In the genomic region with DNA sequence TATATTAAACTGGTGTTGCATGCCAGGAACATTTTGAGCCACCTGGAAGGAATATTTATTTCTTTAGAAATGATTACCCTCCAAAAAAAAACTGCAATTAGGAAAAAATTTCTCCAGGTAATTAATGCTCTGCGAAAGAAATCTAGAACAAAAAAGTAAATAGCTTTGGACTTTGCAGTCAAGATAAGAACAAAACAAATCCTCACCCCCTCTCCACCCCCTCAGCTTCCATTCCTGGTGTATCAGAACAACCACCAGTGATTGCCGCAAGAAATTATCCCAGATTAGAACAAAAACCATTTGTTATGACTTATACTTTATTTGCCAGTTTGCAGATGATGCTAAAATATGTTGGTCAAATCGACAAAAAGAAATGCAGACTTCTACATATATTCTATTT, we compare ENCODE assay signal across 1 cellular context.
TF ChIP-seq lines count a peak whose summit lies in the region.

No MANE protein-coding gene starts in this region.

TF ChIP-seq in K562, 482 proteins besides CTCF, POLR2A, EP300 and RAD21 (continued from another document):
- TF ChIP-seq, protein P1, sequence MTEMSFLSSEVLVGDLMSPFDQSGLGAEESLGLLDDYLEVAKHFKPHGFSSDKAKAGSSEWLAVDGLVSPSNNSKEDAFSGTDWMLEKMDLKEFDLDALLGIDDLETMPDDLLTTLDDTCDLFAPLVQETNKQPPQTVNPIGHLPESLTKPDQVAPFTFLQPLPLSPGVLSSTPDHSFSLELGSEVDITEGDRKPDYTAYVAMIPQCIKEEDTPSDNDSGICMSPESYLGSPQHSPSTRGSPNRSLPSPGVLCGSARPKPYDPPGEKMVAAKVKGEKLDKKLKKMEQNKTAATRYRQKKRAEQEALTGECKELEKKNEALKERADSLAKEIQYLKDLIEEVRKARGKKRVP (CRISPR knock-in tag; IDR thresholded peaks at IDR 0.05), result no peak
- TF ChIP-seq ZNF79 (CRISPR knock-in tag; IDR thresholded peaks at IDR 0.05; ENCODE audit: low read depth), result no peak
- TF ChIP-seq, protein P2, sequence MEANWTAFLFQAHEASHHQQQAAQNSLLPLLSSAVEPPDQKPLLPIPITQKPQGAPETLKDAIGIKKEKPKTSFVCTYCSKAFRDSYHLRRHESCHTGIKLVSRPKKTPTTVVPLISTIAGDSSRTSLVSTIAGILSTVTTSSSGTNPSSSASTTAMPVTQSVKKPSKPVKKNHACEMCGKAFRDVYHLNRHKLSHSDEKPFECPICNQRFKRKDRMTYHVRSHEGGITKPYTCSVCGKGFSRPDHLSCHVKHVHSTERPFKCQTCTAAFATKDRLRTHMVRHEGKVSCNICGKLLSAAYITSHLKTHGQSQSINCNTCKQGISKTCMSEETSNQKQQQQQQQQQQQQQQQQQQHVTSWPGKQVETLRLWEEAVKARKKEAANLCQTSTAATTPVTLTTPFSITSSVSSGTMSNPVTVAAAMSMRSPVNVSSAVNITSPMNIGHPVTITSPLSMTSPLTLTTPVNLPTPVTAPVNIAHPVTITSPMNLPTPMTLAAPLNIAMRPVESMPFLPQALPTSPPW (CRISPR knock-in tag; IDR thresholded peaks at IDR 0.05), result no peak
- TF ChIP-seq, protein P3, sequence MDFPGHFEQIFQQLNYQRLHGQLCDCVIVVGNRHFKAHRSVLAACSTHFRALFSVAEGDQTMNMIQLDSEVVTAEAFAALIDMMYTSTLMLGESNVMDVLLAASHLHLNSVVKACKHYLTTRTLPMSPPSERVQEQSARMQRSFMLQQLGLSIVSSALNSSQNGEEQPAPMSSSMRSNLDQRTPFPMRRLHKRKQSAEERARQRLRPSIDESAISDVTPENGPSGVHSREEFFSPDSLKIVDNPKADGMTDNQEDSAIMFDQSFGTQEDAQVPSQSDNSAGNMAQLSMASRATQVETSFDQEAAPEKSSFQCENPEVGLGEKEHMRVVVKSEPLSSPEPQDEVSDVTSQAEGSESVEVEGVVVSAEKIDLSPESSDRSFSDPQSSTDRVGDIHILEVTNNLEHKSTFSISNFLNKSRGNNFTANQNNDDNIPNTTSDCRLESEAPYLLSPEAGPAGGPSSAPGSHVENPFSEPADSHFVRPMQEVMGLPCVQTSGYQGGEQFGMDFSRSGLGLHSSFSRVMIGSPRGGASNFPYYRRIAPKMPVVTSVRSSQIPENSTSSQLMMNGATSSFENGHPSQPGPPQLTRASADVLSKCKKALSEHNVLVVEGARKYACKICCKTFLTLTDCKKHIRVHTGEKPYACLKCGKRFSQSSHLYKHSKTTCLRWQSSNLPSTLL (IDR thresholded peaks at IDR 0.05), result no peak
- no peak for TF ChIP-seq ZNF445 (CRISPR knock-in tag; IDR thresholded peaks at IDR 0.05; ENCODE audit: low read depth)
- no peak for TF ChIP-seq SMAD2 (IDR thresholded peaks at IDR 0.05; ENCODE audit: low read depth, low read length)
